ENCODE assay signal across 8 cellular contexts in genomic region chrX:118345401-118346257, GRCh38. TPM values are rescaled to one million over a fixed set of nuclear protein-coding genes. Genes with fewer than 3 reads are reported as not detected.
DNase-seq lines count a peak whose midpoint lies in the region; ATAC-seq and TF ChIP-seq lines count a peak whose summit lies in the region.

Gene WDR44, plus strand, starts transcription at chrX:118346106. Its CDS starts 398 bp downstream, at chrX:118346504.

- H3K27ac ChIP-seq in KMS-11, result peak within 1 kb of the TSS; percentile 82
- H3K27ac ChIP-seq in Peyer's patch, result peak within 1 kb of the TSS; percentile 87 to 98 (median 94)
- H3K27ac ChIP-seq in esophagus (ENCODE audit: low read depth in 2 of 2, low read length in 1 of 2), result peak within 1 kb of the TSS; percentile 94 to 98
- H3K27ac ChIP-seq in muscle layer of colon (ENCODE audit: low read depth, low read length), result peak within 1 kb of the TSS; percentile 80

- H3K4me3 ChIP-seq in KMS-11 (IDR thresholded peaks at IDR 0.05; ENCODE audit: insufficient read depth, low read depth, low read length) (no peak within 1 kb of the TSS), Peyer's patch (peak within 1 kb of the TSS; percentile 60 to 68 (median 64)), esophagus (ENCODE audit: low read depth in 1 of 2, low read length in 2 of 2) (peak within 1 kb of the TSS; percentile 80 to 81), muscle layer of colon (ENCODE audit: low read depth in 1 of 2, low read length in 2 of 2) (peak within 1 kb of the TSS; percentile 49 to 67)

- H3K4me2 ChIP-seq in KMS-11, result peak within 1 kb of the TSS; percentile 77

- peaks cover 32% of the 10 kb centered on the region for H3K4me1 ChIP-seq in KMS-11 (ENCODE audit: low read depth, poor library complexity, severe bottlenecking)
- H3K4me1 ChIP-seq in Peyer's patch, result peaks cover 0 to 3% (median 0%) of the 10 kb centered on the region in 4 donors
- no peaks in the 10 kb centered on the region for H3K4me1 ChIP-seq in esophagus (ENCODE audit: control insufficient read depth in 2 of 2, insufficient read depth in 2 of 2, low read length in 1 of 2)
- peaks cover 3% of the 10 kb centered on the region for H3K4me1 ChIP-seq in muscle layer of colon (ENCODE audit: insufficient read depth, low read length)

- H4K20me1 ChIP-seq in KMS-11 (ENCODE audit: insufficient read depth), result no peaks in the 10 kb centered on the region

- H2AFZ ChIP-seq in KMS-11 (ENCODE audit: low read depth), result peak within 1 kb of the TSS; percentile 81

- peak within 1 kb of the TSS; percentile 74 for H3K9ac ChIP-seq in KMS-11
- peak within 1 kb of the TSS; percentile 85 for H3K9ac ChIP-seq in muscle layer of colon (ENCODE audit: low read length)

- H3K9me3 ChIP-seq in Peyer's patch (no peaks in the 10 kb centered on the region), esophagus (ENCODE audit: control insufficient read depth in 2 of 2, insufficient read depth in 1 of 2, low read depth in 1 of 2, low read length in 1 of 2) (peaks cover 0 to 2% of the 10 kb centered on the region in 2 donors), muscle layer of colon (ENCODE audit: low read length) (no peaks in the 10 kb centered on the region)

- H3K36me3 ChIP-seq in KMS-11 (ENCODE audit: insufficient read depth), result no peaks in the 10 kb centered on the region
- H3K36me3 ChIP-seq in Peyer's patch, result no peaks in the 10 kb centered on the region
- H3K36me3 ChIP-seq in esophagus (ENCODE audit: control insufficient read depth in 2 of 2, insufficient read depth in 2 of 2, low read length in 1 of 2), result no peaks in the 10 kb centered on the region
- H3K36me3 ChIP-seq in muscle layer of colon (ENCODE audit: insufficient read depth, low read length), result no peaks in the 10 kb centered on the region

- TF ChIP-seq POLR2A in Peyer's patch (IDR thresholded peaks at IDR 0.05), result peak; percentile 65 to 76

- TF ChIP-seq CTCF in KMS-11 (conservative IDR thresholded peaks at IDR 0.05; ENCODE audit: low read depth, low read length) (no peak), Peyer's patch (IDR thresholded peaks at IDR 0.05) (no peak)

- H3K27me3 ChIP-seq in KMS-11 (ENCODE audit: insufficient read depth, low read depth) (no peaks in the 10 kb centered on the region), Peyer's patch (no peaks in the 10 kb centered on the region), esophagus (ENCODE audit: control insufficient read depth in 1 of 2, insufficient read depth in 2 of 2, low read length in 2 of 2) (peaks cover 0 to 2% of the 10 kb centered on the region in 2 donors), muscle layer of colon (ENCODE audit: control insufficient read depth in 1 of 2, insufficient read depth in 2 of 2, low read length in 2 of 2) (no peaks in the 10 kb centered on the region)

- peak; percentile 92 for ATAC-seq in GM21737 (IDR thresholded peaks at IDR 0.05; ENCODE audit: unreplicated experiment)

- H3K79me2 ChIP-seq in KMS-11 (ENCODE audit: insufficient read depth, low read depth), result peaks cover 26% of the 10 kb centered on the region

- peak; percentile 91 for DNase-seq in DMS53 treated with DMSO at 0.1 percent for 48 hours (lab: John Stamatoyannopoulos, UW; ENCODE audit: unreplicated experiment)
- DNase-seq in Peyer's patch, result peak; percentile 87 to 96 (median 93)
- DNase-seq in activated T-cell treated with anti-CD3 and anti-CD28 coated beads, Interleukin-2, amount 50 U/mL, for 48 hours, result peak; percentile 94
- DNase-seq in stimulated activated CD8-positive, alpha-beta memory T cell treated with anti-CD3 and anti-CD28 coated beads, Interleukin-7, amount 100 ng/mL, for 24 hours (ENCODE audit: low read depth), result peak; percentile 75

- WGBS in esophagus, 2 donors, result 0 to 28% methylated on average over 55 to 62 of the region's 62 CpGs

RNA-seq across cellular contexts. Expression of gene WDR44, which starts in this region (rescaled TPM):
- total RNA-seq in Peyer's patch, result 10 to 100 TPM; 11.8 to 35.5 (median 18.6) TPM
- 1 to 10 TPM; 4.0 to 6.9 TPM for polyA plus RNA-seq in esophagus
